Comparison of ENCODE assay signal across 13 cellular contexts in genomic region chr1:235939488-235939775, GRCh38.
DNase-seq lines count a peak whose midpoint lies in the region; ATAC-seq and TF ChIP-seq lines count a peak whose summit lies in the region.
"Had no signal": no experiment of that assay in that cellular context is flagged by ENCODE, and none has a peak within 500 bp of the region (broad histone marks: within the 10 kb centered on the region; RNA-seq: fewer than 3 reads in every experiment).

No MANE protein-coding gene starts in this region.

- no CpG with 5 or more reads among the region's 1 CpG for WGBS in IMR-90 (ENCODE audit: extremely low coverage in 2 of 2, insufficient read length in 1 of 2), 2 experiments

- dilution Hi-C loops in IMR-90 (cut with HindIII; ENCODE audit: low sequenced_read_pairs, unreplicated experiment) = no loop called here

- 0 out of 2 replicates have a peak overlapping the region, but pooled peaks have one; percentile 53 for H3K14ac ChIP-seq in IMR-90 (replicated peaks; ENCODE audit: low read depth, low read length)

- TF ChIP-seq RAD21 in IMR-90 (IDR thresholded peaks at IDR 0.05; ENCODE audit: low read length) = no peak

- H3K56ac ChIP-seq in IMR-90 (ENCODE audit: extremely low read depth, insufficient read depth, low read length) = no peak overlapping the region

- H3K23ac ChIP-seq in IMR-90 (ENCODE audit: low read depth, low read length) = no peak overlapping the region

- 0 out of 22 replicates have a peak, but pooled peaks cover 0 to 4% (median 0%) of the 10 kb centered on the region in 11 experiments for H3K9me3 ChIP-seq in BLaER1 treated with 17β-estradiol and CSF1 and Interleukin-3, amounts not matched to agents 10 nM and 100 nM (replicated peaks in 1 of 11)
- peaks cover 5% of the 10 kb centered on the region for H3K9me3 ChIP-seq in IMR-90 (ENCODE audit: control insufficient read depth, insufficient read depth, low read length)
- H3K9me3 ChIP-seq in neutrophil = no peaks in the 10 kb centered on the region
- no peaks in the 10 kb centered on the region for H3K9me3 ChIP-seq in uterus
- H3K9me3 ChIP-seq: gastroesophageal sphincter, tibial artery had no signal

- H3K79me1 ChIP-seq in IMR-90 (ENCODE audit: low read depth in 1 of 2, low read length in 2 of 2) = no peaks in the 10 kb centered on the region

- TF ChIP-seq POLR2A in IMR-90 (IDR thresholded peaks at IDR 0.05; ENCODE audit: low read depth, low read length) (no peak), uterus (IDR thresholded peaks at IDR 0.05) (no peak)

- H2BK5ac ChIP-seq in IMR-90 (ENCODE audit: low read depth, low read length, poor library complexity, severe bottlenecking) = no peak overlapping the region

- TF ChIP-seq CTCF in IMR-90 (conservative IDR thresholded peaks at IDR 0.05; ENCODE audit: low read depth, low read length) (no peak), neutrophil (IDR thresholded peaks at IDR 0.05) (no peak), uterus (IDR thresholded peaks at IDR 0.05) (no peak)

- H2AK9ac ChIP-seq in IMR-90 (replicated peaks; ENCODE audit: low read depth, low read length, poor library complexity) = peak overlapping the region; percentile 6

- peak overlapping the region; percentile 87; the same call in 2 of the 3 replicates for H2BK15ac ChIP-seq in IMR-90 (ENCODE audit: low read depth, low read length)

- POLR2A ChIA-PET in IMR-90 (lab: Charles Lee; ENCODE audit: unreplicated experiment) = no interaction called here

- intact Hi-C loops in IMR-90 (cut with micrococcal nuclease) (no loop called here), uterus (cut with DNase I; ENCODE audit: low total_unique reads) (no loop called here)

- H4K5ac ChIP-seq in IMR-90 (ENCODE audit: low read depth, low read length) = no peak overlapping the region

- peak overlapping the region in 1 of 2 experiments; percentile 50; a peak in 1 of 4 replicates for H4K8ac ChIP-seq in IMR-90 (ENCODE audit: low read depth in 2 of 2, low read length in 2 of 2)

- H2AFZ ChIP-seq in IMR-90 (replicated peaks; ENCODE audit: low read length, poor library complexity) = peak overlapping the region; percentile 34
- H2AFZ ChIP-seq: parathyroid adenoma had no signal

- CTCF ChIA-PET in IMR-90 (lab: Yijun Ruan, JAX) = interaction anchor here (0.7 to 0.9 kb wide), 2 partner anchors 74 to 86 kb away, joined by 3 to 5 read pairs; no protein-coding TSS in a partner anchor

- H3K18ac ChIP-seq in IMR-90 (ENCODE audit: low read depth, low read length) = peak overlapping the region; percentile 36

- H2BK20ac ChIP-seq in IMR-90 (ENCODE audit: low read depth, low read length) = peak overlapping the region; percentile 98; the same call in 1 of the 2 replicates

- peak overlapping the region; percentile 75 to 100 (median 98); a peak in 21 of 22 replicates for H3K27ac ChIP-seq in BLaER1 treated with 17β-estradiol and CSF1 and Interleukin-3, amounts not matched to agents 10 nM and 100 nM
- no peak overlapping the region for H3K27ac ChIP-seq in IMR-90 (ENCODE audit: insufficient read depth, low read length)
- peak overlapping the region; percentile 63 for H3K27ac ChIP-seq in caudate nucleus (ENCODE audit: low read depth, low read length)
- H3K27ac ChIP-seq in neutrophil = peak overlapping the region; percentile 91
- H3K27ac ChIP-seq in uterus = no peak overlapping the region
- H3K27ac ChIP-seq: parathyroid adenoma, tibial artery had no signal

- H3K27me3 ChIP-seq in BLaER1 treated with 17β-estradiol and CSF1 and Interleukin-3, amounts not matched to agents 10 nM and 100 nM = no peaks in the 10 kb centered on the region
- no peaks in the 10 kb centered on the region for H3K27me3 ChIP-seq in IMR-90 (ENCODE audit: control insufficient read depth, insufficient read depth, low read length)
- H3K27me3 ChIP-seq in neutrophil = no peaks in the 10 kb centered on the region
- H3K27me3 ChIP-seq in uterus = no peaks in the 10 kb centered on the region
- H3K27me3 ChIP-seq: gastroesophageal sphincter, tibial artery had no signal

- DNase-seq in IMR-90 (peak; percentile 82), caudate nucleus (lab: John Stamatoyannopoulos, UW) (no peak), uterus (no peak), Ammon's horn (ENCODE audit: low spot score) (no peak)
- DNase-seq: NCI-H1092; NK-92 treated with Interleukin-12 subunit alpha and Interleukin-12 subunit beta, amount 100 ng/mL, for 24 hours; tibial artery had no signal

- H3K36me3 ChIP-seq in BLaER1 treated with 17β-estradiol and CSF1 and Interleukin-3, amounts not matched to agents 10 nM and 100 nM = no peaks in the 10 kb centered on the region
- H3K36me3 ChIP-seq in IMR-90 (ENCODE audit: control insufficient read depth, insufficient read depth, low read length) (no peaks in the 10 kb centered on the region), neutrophil (no peaks in the 10 kb centered on the region), uterus (no peaks in the 10 kb centered on the region)
- H3K36me3 ChIP-seq: gastroesophageal sphincter, tibial artery had no signal

- in situ Hi-C loops in IMR-90 (cut with MboI; ENCODE audit: low sequenced_read_pairs) = no loop called here

- peak overlapping the region; percentile 77 to 95 (median 86) for H3K4me2 ChIP-seq in BLaER1 treated with 17β-estradiol and CSF1 and Interleukin-3, amounts not matched to agents 10 nM and 100 nM
- H3K4me2 ChIP-seq in IMR-90 (ENCODE audit: low read depth, low read length) = peak overlapping the region; percentile 35

- H2BK120ac ChIP-seq in IMR-90 (ENCODE audit: low read depth, low read length) = peak overlapping the region; percentile 92

- H3K4ac ChIP-seq in IMR-90 (ENCODE audit: low read depth, low read length) = peak overlapping the region; percentile 52

- H4K91ac ChIP-seq in IMR-90 (ENCODE audit: insufficient read depth, low read depth, low read length) = peak overlapping the region; percentile 57

- no peaks in the 10 kb centered on the region for H4K20me1 ChIP-seq in BLaER1 treated with 17β-estradiol and CSF1 and Interleukin-3, amounts not matched to agents 10 nM and 100 nM
- H4K20me1 ChIP-seq in IMR-90 (ENCODE audit: insufficient read depth, low read length) = no peaks in the 10 kb centered on the region

- BruUV-seq in IMR-90 (replicated peaks; lab: Mats Ljungman, UMichigan) = no TSS peak

- H3K4me1 ChIP-seq in BLaER1 treated with 17β-estradiol and CSF1 and Interleukin-3, amounts not matched to agents 10 nM and 100 nM = peaks cover 73 to 100% (median 98%) of the 10 kb centered on the region in 10 experiments
- H3K4me1 ChIP-seq in IMR-90 (ENCODE audit: control insufficient read depth, insufficient read depth, low read length) = peaks cover 12% of the 10 kb centered on the region
- peaks cover 99 to 100% of the 10 kb centered on the region in 2 experiments for H3K4me1 ChIP-seq in neutrophil (ENCODE audit: control insufficient read depth in 1 of 2, insufficient read depth in 1 of 2, low read depth in 1 of 2, low read length in 1 of 2)
- no peaks in the 10 kb centered on the region for H3K4me1 ChIP-seq in uterus
- H3K4me1 ChIP-seq: parathyroid adenoma, tibial artery had no signal

- H3K9ac ChIP-seq in BLaER1 treated with 17β-estradiol and CSF1 and Interleukin-3, amounts not matched to agents 10 nM and 100 nM = peak overlapping the region; percentile 49 to 93 (median 88); a peak in 21 of 22 replicates
- no peak overlapping the region for H3K9ac ChIP-seq in IMR-90 (ENCODE audit: low read depth, low read length)
- H3K9ac ChIP-seq: parathyroid adenoma had no signal

- peaks cover 16% of the 10 kb centered on the region for H3K9me1 ChIP-seq in IMR-90 (ENCODE audit: insufficient read depth, low read length)

- H2AK5ac ChIP-seq in IMR-90 (ENCODE audit: low read depth, low read length) = peak overlapping the region; percentile 89; the same call in 1 of the 2 replicates

- ATAC-seq in IMR-90 (ENCODE audit: low read depth) (peak; percentile 30), GM19395 (IDR thresholded peaks at IDR 0.05; ENCODE audit: unreplicated experiment) (no peak), HG03342 (IDR thresholded peaks at IDR 0.05; ENCODE audit: unreplicated experiment) (no peak)

- peak overlapping the region in 6 of 10 experiments; percentile 11 to 36 (median 20); a peak in 9 of 20 replicates for H3K4me3 ChIP-seq in BLaER1 treated with 17β-estradiol and CSF1 and Interleukin-3, amounts not matched to agents 10 nM and 100 nM
- no peak overlapping the region for H3K4me3 ChIP-seq in IMR-90 (ENCODE audit: insufficient read depth, low read depth, low read length)
- H3K4me3 ChIP-seq in neutrophil (ENCODE audit: low read depth in 1 of 2, low read length in 1 of 2) = peak overlapping the region; percentile 28 to 52
- no peak overlapping the region for H3K4me3 ChIP-seq in uterus
- H3K4me3 ChIP-seq: gastroesophageal sphincter, tibial artery had no signal

TF ChIP-seq in IMR-90, 13 proteins besides CTCF, POLR2A, EP300 and RAD21:
- TF ChIP-seq FOS (IDR thresholded peaks at IDR 0.05; ENCODE audit: low read depth, low read length) = peak; percentile 31; the same call in 1 of the 2 replicates
- no peak for TF ChIP-seq MXI1 (IDR thresholded peaks at IDR 0.05; ENCODE audit: borderline replicate concordance, low read depth, low read length)

Comparison
In these comparisons a context has a peak if more than half of its experiments do, and no peak if none do; other contexts are left out.
1. H3K27ac ChIP-seq: peak in BLaER1 treated with 17β-estradiol and CSF1 and Interleukin-3, amounts not matched to agents 10 nM and 100 nM (11 of 11), caudate nucleus (single experiment) and neutrophil (single experiment); none in IMR-90 (single experiment) and uterus (0 of 2).
2. H3K4me3 ChIP-seq: peak in BLaER1 treated with 17β-estradiol and CSF1 and Interleukin-3, amounts not matched to agents 10 nM and 100 nM (6 of 10) and neutrophil (2 of 2); none in IMR-90 (single experiment) and uterus (0 of 2).